ENCODE assay signal across 8 cellular contexts in genomic region chr9:105842023-105842644, GRCh38.
DNase-seq lines count a peak whose midpoint lies in the region; ATAC-seq and TF ChIP-seq lines count a peak whose summit lies in the region.

No MANE protein-coding gene starts in this region.

- H3K27ac Mint-ChIP-seq in progenitor cell of endocrine pancreas, result no peak overlapping the region

- H3K27ac ChIP-seq in RWPE2 (ENCODE audit: poor library complexity, severe bottlenecking), result no peak overlapping the region

- H3K4me1 ChIP-seq in RWPE2 (ENCODE audit: insufficient read depth, poor library complexity, severe bottlenecking), result no peaks in the 10 kb centered on the region

- ATAC-seq in HG02981 (IDR thresholded peaks at IDR 0.05; ENCODE audit: unreplicated experiment), result peak; percentile 57
- no peak for ATAC-seq in RWPE2 (ENCODE audit: low read depth)
- no peak for ATAC-seq in HG02852 (IDR thresholded peaks at IDR 0.05; ENCODE audit: unreplicated experiment)
- no peak for ATAC-seq in GM18907 (IDR thresholded peaks at IDR 0.05; ENCODE audit: unreplicated experiment)

- no peak overlapping the region for H3K4me3 Mint-ChIP-seq in progenitor cell of endocrine pancreas (ENCODE audit: low read depth)

- H3K4me3 ChIP-seq in RWPE2 (ENCODE audit: severe bottlenecking) (no peak overlapping the region), fibroblast of mammary gland (ENCODE audit: control insufficient read depth, low read depth, low read length) (no peak overlapping the region)

- no peaks in the 10 kb centered on the region for H3K4me1 Mint-ChIP-seq in progenitor cell of endocrine pancreas (ENCODE audit: low read depth)

- H3K36me3 Mint-ChIP-seq in progenitor cell of endocrine pancreas (ENCODE audit: insufficient read depth), result no peaks in the 10 kb centered on the region

- no peaks in the 10 kb centered on the region for H3K27me3 Mint-ChIP-seq in progenitor cell of endocrine pancreas

- H3K9me3 Mint-ChIP-seq in progenitor cell of endocrine pancreas (ENCODE audit: low read depth), result no peaks in the 10 kb centered on the region

- H3K9me3 ChIP-seq in RWPE2 (ENCODE audit: severe bottlenecking), result no peaks in the 10 kb centered on the region

- no peaks in the 10 kb centered on the region for H3K36me3 ChIP-seq in RWPE2 (ENCODE audit: low read depth)

- DNase-seq in NCI-H510A treated with DMSO at 0.1 percent for 48 hours (lab: John Stamatoyannopoulos, UW), result peak; percentile 10
- DNase-seq in NCI-H510A (lab: John Stamatoyannopoulos, UW), result no peak
- no peak for DNase-seq in RWPE2 (ENCODE audit: low spot score)
- peak; percentile 44 for DNase-seq in fibroblast of mammary gland (ENCODE audit: low read depth)
- no peak for DNase-seq in progenitor cell of endocrine pancreas (ENCODE audit: low spot score, unreplicated experiment)

- no peaks in the 10 kb centered on the region for H3K27me3 ChIP-seq in RWPE2 (ENCODE audit: insufficient read depth, poor library complexity, severe bottlenecking)

- peak; percentile 89 for TF ChIP-seq CTCF in RWPE2 (IDR thresholded peaks at IDR 0.05; ENCODE audit: poor library complexity, severe bottlenecking)
- TF ChIP-seq CTCF in fibroblast of mammary gland (conservative IDR thresholded peaks at IDR 0.05; ENCODE audit: control insufficient read depth, insufficient read depth, low read depth, low read length), result peak; percentile 85
- peak; percentile 94 for TF ChIP-seq CTCF in progenitor cell of endocrine pancreas (IDR thresholded peaks at IDR 0.05; ENCODE audit: unreplicated experiment)

Comparison
In these comparisons a context has a peak if more than half of its experiments do, and no peak if none do; other contexts are left out.
1. DNase-seq: peak in NCI-H510A treated with DMSO at 0.1 percent for 48 hours (single experiment) and fibroblast of mammary gland (single experiment); none in NCI-H510A (single experiment), RWPE2 (single experiment) and progenitor cell of endocrine pancreas (single experiment).
2. Peak in every context shown above with its lines, with median percentiles within 50 percentile points of each other: CTCF ChIP-seq.